ENCODE assay signal across 1 cellular context in genomic region chr6:88426005-88426404, GRCh38.
TF ChIP-seq lines count a peak whose summit lies in the region.

No MANE protein-coding gene starts in this region.

TF ChIP-seq in GM23338, 12 proteins besides CTCF, POLR2A, EP300 and RAD21 (continued from another document):
- no peak for TF ChIP-seq REST (IDR thresholded peaks at IDR 0.05; ENCODE audit: unreplicated experiment)
- no peak for TF ChIP-seq ETS1 (IDR thresholded peaks at IDR 0.05)
- TF ChIP-seq EZH2phosphoT487 (IDR thresholded peaks at IDR 0.05; ENCODE audit: unreplicated experiment), result no peak
- no peak for TF ChIP-seq ZNF331 (CRISPR knock-in tag; IDR thresholded peaks at IDR 0.05; ENCODE audit: low read depth)
- no peak for TF ChIP-seq ZNF114 (CRISPR knock-in tag; IDR thresholded peaks at IDR 0.05)
- no peak for TF ChIP-seq CREB1 (CRISPR knock-in tag; IDR thresholded peaks at IDR 0.05; ENCODE audit: low read depth)
- no peak for TF ChIP-seq EZH2 (IDR thresholded peaks at IDR 0.05; ENCODE audit: low read depth, unreplicated experiment)
- TF ChIP-seq POLR2AphosphoS5 (IDR thresholded peaks at IDR 0.05; ENCODE audit: low read depth), result no peak
